ENCODE assay signal across 12 cellular contexts in genomic region chr3:125231895-125232294, GRCh38. TPM values are rescaled to one million over a fixed set of nuclear protein-coding genes. Genes with fewer than 3 reads are reported as not detected.
DNase-seq lines count a peak whose midpoint lies in the region; ATAC-seq and TF ChIP-seq lines count a peak whose summit lies in the region.
"Had no signal": no experiment of that assay in that cellular context is flagged by ENCODE, and none has a peak within 500 bp of the region (broad histone marks: within the 10 kb centered on the region; RNA-seq: fewer than 3 reads in every experiment).

No MANE protein-coding gene starts in this region.

- no peak for ATAC-seq in stimulated activated memory B cell treated with anti-CD40 and anti-IgM and Interleukin-4, amounts not matched to agents 10 μg/mL and 1 μg/mL and 100 μg/mL, for 72 hours
- ATAC-seq: CD8-positive, alpha-beta T cell had no signal

- H3K36me3 ChIP-seq in ACC112 (ENCODE audit: insufficient read depth, low read length) (peaks cover 15% of the 10 kb centered on the region), kidney epithelial cell (ENCODE audit: control insufficient read depth, insufficient read depth, low read length) (no peaks in the 10 kb centered on the region)
- H3K36me3 ChIP-seq: colonic mucosa had no signal

- H3K4me1 ChIP-seq in ACC112 (ENCODE audit: control insufficient read depth, insufficient read depth, low read length, unreplicated experiment) = peaks cover 23% of the 10 kb centered on the region
- H3K4me1 ChIP-seq: colonic mucosa, parathyroid adenoma had no signal

- H3K4me3 ChIP-seq in ACC112 (ENCODE audit: low read depth, low read length) (no peak overlapping the region), kidney epithelial cell (ENCODE audit: low read depth, low read length) (no peak overlapping the region)
- H3K4me3 ChIP-seq: colonic mucosa had no signal

- no peak for TF ChIP-seq CTCF in kidney epithelial cell (IDR thresholded peaks at IDR 0.05; ENCODE audit: insufficient read depth, low read length, poor library complexity, severe bottlenecking)
- no peak for TF ChIP-seq CTCF in nephron progenitor cell (IDR thresholded peaks at IDR 0.05)

- H3K9me3 Mint-ChIP-seq in nephron progenitor cell = no peaks in the 10 kb centered on the region
- peaks cover 6% of the 10 kb centered on the region for H3K9me3 Mint-ChIP-seq in stimulated activated memory B cell treated with anti-CD40 and anti-IgM and Interleukin-4, amounts not matched to agents 10 μg/mL and 1 μg/mL and 100 μg/mL, for 72 hours

- no peak overlapping the region for H2AFZ ChIP-seq in ACC112 (ENCODE audit: low read length, unreplicated experiment)
- H2AFZ ChIP-seq: parathyroid adenoma had no signal

- H3K27ac Mint-ChIP-seq in nephron progenitor cell = no peak overlapping the region
- H3K27ac Mint-ChIP-seq in stimulated activated memory B cell treated with anti-CD40 and anti-IgM and Interleukin-4, amounts not matched to agents 10 μg/mL and 1 μg/mL and 100 μg/mL, for 72 hours = no peak overlapping the region
- H3K27ac Mint-ChIP-seq: CD8-positive, alpha-beta T cell had no signal

- H3K79me2 ChIP-seq in ACC112 (ENCODE audit: control insufficient read depth, insufficient read depth, low read length, unreplicated experiment) = peaks cover 5% of the 10 kb centered on the region
- H3K79me2 ChIP-seq: parathyroid adenoma had no signal

- peak overlapping the region; percentile 73 for H3K27ac ChIP-seq in ACC112 (ENCODE audit: low read depth, low read length)
- H3K27ac ChIP-seq in caudate nucleus (ENCODE audit: low read depth, low read length) = no peak overlapping the region
- H3K27ac ChIP-seq: colonic mucosa, parathyroid adenoma had no signal

- peaks cover 31% of the 10 kb centered on the region for H3K36me3 Mint-ChIP-seq in nephron progenitor cell (ENCODE audit: low read depth)
- H3K36me3 Mint-ChIP-seq in stimulated activated memory B cell treated with anti-CD40 and anti-IgM and Interleukin-4, amounts not matched to agents 10 μg/mL and 1 μg/mL and 100 μg/mL, for 72 hours = peaks cover 63% of the 10 kb centered on the region

- no peaks in the 10 kb centered on the region for H3K4me1 Mint-ChIP-seq in nephron progenitor cell
- H3K4me1 Mint-ChIP-seq in stimulated activated memory B cell treated with anti-CD40 and anti-IgM and Interleukin-4, amounts not matched to agents 10 μg/mL and 1 μg/mL and 100 μg/mL, for 72 hours = no peaks in the 10 kb centered on the region

- DNase-seq in HCEC 1CT = peak; percentile 79
- DNase-seq in amniotic stem cell (lab: John Stamatoyannopoulos, UW) = peak; percentile 6
- DNase-seq in kidney epithelial cell (ENCODE audit: low read depth) = peak; percentile 56
- no peak for DNase-seq in nephron progenitor cell
- DNase-seq in Kasumi-1 (lab: John Stamatoyannopoulos, UW) = no peak
- DNase-seq in caudate nucleus (lab: John Stamatoyannopoulos, UW) = no peak
- DNase-seq: CD8-positive, alpha-beta T cell; colonic mucosa; NCI-H1694 treated with DMSO at 0.1 percent for 48 hours had no signal

- no peaks in the 10 kb centered on the region for H3K27me3 ChIP-seq in ACC112 (ENCODE audit: insufficient read depth, low read length)
- no peaks in the 10 kb centered on the region for H3K27me3 ChIP-seq in kidney epithelial cell (ENCODE audit: control insufficient read depth, insufficient read depth, low read length)
- H3K27me3 ChIP-seq: colonic mucosa had no signal

- no peak overlapping the region for H3K4me3 Mint-ChIP-seq in nephron progenitor cell
- H3K4me3 Mint-ChIP-seq in stimulated activated memory B cell treated with anti-CD40 and anti-IgM and Interleukin-4, amounts not matched to agents 10 μg/mL and 1 μg/mL and 100 μg/mL, for 72 hours = no peak overlapping the region
- H3K4me3 Mint-ChIP-seq: CD8-positive, alpha-beta T cell had no signal

- no peaks in the 10 kb centered on the region for H3K27me3 Mint-ChIP-seq in nephron progenitor cell (ENCODE audit: low read depth, poor library complexity)
- no peaks in the 10 kb centered on the region for H3K27me3 Mint-ChIP-seq in stimulated activated memory B cell treated with anti-CD40 and anti-IgM and Interleukin-4, amounts not matched to agents 10 μg/mL and 1 μg/mL and 100 μg/mL, for 72 hours

RNA-seq across cellular contexts. Expression of gene SLC12A8, which starts 19.3 kb away (rescaled TPM):
- total RNA-seq in kidney epithelial cell = 13.6 and 16.6 TPM in 2 replicates
- total RNA-seq: CD8-positive, alpha-beta T cell had no signal

Comparison
In these comparisons a context has a peak if more than half of its experiments do, and no peak if none do; other contexts are left out.
1. DNase-seq: peak in HCEC 1CT (single experiment), amniotic stem cell (single experiment) and kidney epithelial cell (single experiment); none in nephron progenitor cell (single experiment), Kasumi-1 (0 of 2) and caudate nucleus (0 of 61).